ENCODE assay signal across 15 cellular contexts in the genomic region with DNA sequence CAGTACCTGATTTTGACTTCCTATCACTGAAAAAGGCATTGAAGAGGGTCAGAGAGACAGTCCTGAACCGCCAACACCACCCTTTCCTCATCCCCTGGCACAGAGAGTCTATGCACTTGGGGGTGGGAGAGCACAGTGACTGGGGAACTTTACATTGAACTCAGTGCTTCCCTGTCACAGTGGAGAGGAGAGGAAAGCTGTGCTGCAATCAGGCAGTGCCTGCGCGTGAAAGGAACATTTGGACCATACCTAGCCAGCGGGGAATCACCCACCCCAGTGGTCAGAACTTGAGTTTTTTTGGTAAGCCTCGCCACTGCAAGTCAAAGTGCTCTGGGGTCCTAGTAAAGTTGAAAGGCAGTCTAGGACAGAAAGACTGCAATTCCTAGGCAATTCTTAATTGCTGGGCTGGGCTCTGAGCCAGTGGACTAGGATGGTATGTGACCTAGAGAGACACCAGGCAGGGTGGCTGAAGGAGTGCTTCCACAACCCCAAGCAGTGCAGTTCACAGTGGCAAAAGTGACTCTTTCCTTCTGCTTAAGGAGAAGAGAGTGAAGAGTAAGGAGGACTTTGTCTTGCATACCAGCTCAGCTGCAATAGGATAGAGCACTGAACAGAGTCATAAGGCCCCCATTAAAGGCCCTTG. TPM values are rescaled to one million over a fixed set of nuclear protein-coding genes. Genes with fewer than 3 reads are reported as not detected.
"Had no signal": no experiment of that assay in that cellular context is flagged by ENCODE, and none has a peak within 500 bp of the region (broad histone marks: within the 10 kb centered on the region; RNA-seq: fewer than 3 reads in every experiment).

No MANE protein-coding gene starts in this region.

- DNase-seq: activated CD4-positive, alpha-beta T cell treated with anti-CD3 and anti-CD28 coated beads for 1 hour; activated naive CD4-positive, alpha-beta T cell treated with anti-CD3 and anti-CD28 coated beads, Interleukin-2, amount 10 ng/mL, durations not matched to agents 7 days and 5 days; activated T-cell treated with anti-CD3 and anti-CD28 coated beads, Interleukin-2, amount 50 U/mL, for 1 hour; anterior cingulate cortex; foreskin keratinocyte; left cardiac atrium; naive B cell; stimulated activated CD4-positive, alpha-beta T cell treated with anti-CD3 and anti-CD28 coated beads, Interleukin-15, amount 100 ng/mL, for 24 hours; stimulated activated CD4-positive, alpha-beta T cell treated with anti-CD3 and anti-CD28 coated beads, Interleukin-4, amount 100 ng/mL, for 24 hours; thyroid gland; uterus had no signal

- H3K4me1 ChIP-seq: esophagus muscularis mucosa, foreskin keratinocyte, thyroid gland, uterus had no signal

- H3K36me3 Mint-ChIP-seq: activated naive CD4-positive, alpha-beta T cell treated with anti-CD3 and anti-CD28 coated beads, Interleukin-2, amount 10 ng/mL, durations not matched to agents 7 days and 5 days; naive B cell had no signal

- H3K4me3 ChIP-seq: esophagus muscularis mucosa, thyroid gland, uterus had no signal

- H3K9me3 ChIP-seq: esophagus muscularis mucosa, thyroid gland, uterus had no signal

- H3K9me3 Mint-ChIP-seq: activated naive CD4-positive, alpha-beta T cell treated with anti-CD3 and anti-CD28 coated beads, Interleukin-2, amount 10 ng/mL, durations not matched to agents 7 days and 5 days; immature natural killer cell had no signal

- H3K27ac Mint-ChIP-seq: activated naive CD4-positive, alpha-beta T cell treated with anti-CD3 and anti-CD28 coated beads, Interleukin-2, amount 10 ng/mL, durations not matched to agents 7 days and 5 days; naive B cell had no signal

- H3K4me3 Mint-ChIP-seq: activated naive CD4-positive, alpha-beta T cell treated with anti-CD3 and anti-CD28 coated beads, Interleukin-2, amount 10 ng/mL, durations not matched to agents 7 days and 5 days; naive B cell had no signal

- H3K27me3 ChIP-seq: esophagus muscularis mucosa, foreskin keratinocyte, thyroid gland, uterus had no signal

- H3K27ac ChIP-seq: esophagus muscularis mucosa, foreskin keratinocyte, thyroid gland, uterus had no signal

- ATAC-seq: left cardiac atrium had no signal

- H3K36me3 ChIP-seq: esophagus muscularis mucosa, thyroid gland, uterus had no signal

RNA-seq across cellular contexts. Expression of a gene that starts 42.5 kb away (rescaled TPM):
- total RNA-seq: esophagus muscularis mucosa, foreskin keratinocyte, left cardiac atrium, lung microvascular endothelial cell, skeletal muscle tissue, thyroid gland, uterus had no signal
- polyA plus RNA-seq: immature natural killer cell had no signal
